Comparison of ENCODE assay signal across 1 cellular context in the genomic region with DNA sequence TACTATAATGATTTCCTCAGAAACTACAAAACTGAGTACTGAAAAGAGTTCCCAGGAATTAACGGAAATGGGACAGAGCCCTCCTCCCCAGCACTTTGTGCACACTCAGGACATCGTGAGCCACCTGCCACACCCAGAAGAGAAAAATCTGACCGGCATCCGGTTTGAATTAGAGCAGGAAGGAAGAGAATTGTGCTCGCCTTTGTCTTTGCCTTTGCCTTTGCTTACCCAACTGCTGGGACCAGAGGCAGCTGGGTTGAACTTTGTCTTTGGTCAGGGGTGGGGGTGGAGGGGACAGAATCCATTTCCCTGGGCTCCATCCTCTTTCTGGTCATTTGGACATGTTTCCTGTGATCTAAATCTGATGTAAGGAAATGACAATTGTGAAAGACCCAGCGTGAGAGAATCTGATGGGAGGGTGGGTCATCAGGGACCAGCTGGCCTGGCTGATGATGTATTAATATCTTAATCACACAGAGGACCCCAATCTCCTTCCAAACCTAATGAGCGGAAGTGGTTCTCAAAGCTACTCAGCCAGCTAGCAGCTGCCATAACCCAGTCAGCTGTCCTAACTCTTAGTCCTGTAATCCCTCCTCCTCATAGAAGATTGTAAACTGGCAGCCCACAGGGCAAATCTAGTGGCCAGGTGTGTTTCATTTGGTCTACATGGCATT.
TF ChIP-seq lines count a peak whose summit lies in the region.

No MANE protein-coding gene starts in this region.

TF ChIP-seq in HepG2, 621 proteins besides CTCF, POLR2A, EP300 and RAD21 (continued from another document and continues in another):
- TF ChIP-seq ZKSCAN5 (CRISPR knock-in tag; IDR thresholded peaks at IDR 0.05): no peak
- no peak for TF ChIP-seq PRPF4 (IDR thresholded peaks at IDR 0.05; ENCODE audit: low read depth, low read length, poor library complexity, severe bottlenecking)
- no peak for TF ChIP-seq SSRP1 (CRISPR knock-in tag; IDR thresholded peaks at IDR 0.05)
- TF ChIP-seq ZNF160 (CRISPR knock-in tag; IDR thresholded peaks at IDR 0.05): no peak
- TF ChIP-seq FOXO1 (CRISPR knock-in tag; IDR thresholded peaks at IDR 0.05): no peak; the same call in 1 of the 2 replicates
- TF ChIP-seq, protein P1, sequence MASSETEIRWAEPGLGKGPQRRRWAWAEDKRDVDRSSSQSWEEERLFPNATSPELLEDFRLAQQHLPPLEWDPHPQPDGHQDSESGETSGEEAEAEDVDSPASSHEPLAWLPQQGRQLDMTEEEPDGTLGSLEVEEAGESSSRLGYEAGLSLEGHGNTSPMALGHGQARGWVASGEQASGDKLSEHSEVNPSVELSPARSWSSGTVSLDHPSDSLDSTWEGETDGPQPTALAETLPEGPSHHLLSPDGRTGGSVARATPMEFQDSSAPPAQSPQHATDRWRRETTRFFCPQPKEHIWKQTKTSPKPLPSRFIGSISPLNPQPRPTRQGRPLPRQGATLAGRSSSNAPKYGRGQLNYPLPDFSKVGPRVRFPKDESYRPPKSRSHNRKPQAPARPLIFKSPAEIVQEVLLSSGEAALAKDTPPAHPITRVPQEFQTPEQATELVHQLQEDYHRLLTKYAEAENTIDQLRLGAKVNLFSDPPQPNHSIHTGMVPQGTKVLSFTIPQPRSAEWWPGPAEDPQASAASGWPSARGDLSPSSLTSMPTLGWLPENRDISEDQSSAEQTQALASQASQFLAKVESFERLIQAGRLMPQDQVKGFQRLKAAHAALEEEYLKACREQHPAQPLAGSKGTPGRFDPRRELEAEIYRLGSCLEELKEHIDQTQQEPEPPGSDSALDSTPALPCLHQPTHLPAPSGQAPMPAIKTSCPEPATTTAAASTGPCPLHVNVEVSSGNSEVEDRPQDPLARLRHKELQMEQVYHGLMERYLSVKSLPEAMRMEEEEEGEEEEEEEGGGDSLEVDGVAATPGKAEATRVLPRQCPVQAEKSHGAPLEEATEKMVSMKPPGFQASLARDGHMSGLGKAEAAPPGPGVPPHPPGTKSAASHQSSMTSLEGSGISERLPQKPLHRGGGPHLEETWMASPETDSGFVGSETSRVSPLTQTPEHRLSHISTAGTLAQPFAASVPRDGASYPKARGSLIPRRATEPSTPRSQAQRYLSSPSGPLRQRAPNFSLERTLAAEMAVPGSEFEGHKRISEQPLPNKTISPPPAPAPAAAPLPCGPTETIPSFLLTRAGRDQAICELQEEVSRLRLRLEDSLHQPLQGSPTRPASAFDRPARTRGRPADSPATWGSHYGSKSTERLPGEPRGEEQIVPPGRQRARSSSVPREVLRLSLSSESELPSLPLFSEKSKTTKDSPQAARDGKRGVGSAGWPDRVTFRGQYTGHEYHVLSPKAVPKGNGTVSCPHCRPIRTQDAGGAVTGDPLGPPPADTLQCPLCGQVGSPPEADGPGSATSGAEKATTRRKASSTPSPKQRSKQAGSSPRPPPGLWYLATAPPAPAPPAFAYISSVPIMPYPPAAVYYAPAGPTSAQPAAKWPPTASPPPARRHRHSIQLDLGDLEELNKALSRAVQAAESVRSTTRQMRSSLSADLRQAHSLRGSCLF (CRISPR knock-in tag; IDR thresholded peaks at IDR 0.05; ENCODE audit: borderline replicate concordance): no peak
- TF ChIP-seq ARNTL (CRISPR knock-in tag; IDR thresholded peaks at IDR 0.05): peak; percentile 63; the same call in 1 of the 2 replicates
- TF ChIP-seq, protein P2, sequence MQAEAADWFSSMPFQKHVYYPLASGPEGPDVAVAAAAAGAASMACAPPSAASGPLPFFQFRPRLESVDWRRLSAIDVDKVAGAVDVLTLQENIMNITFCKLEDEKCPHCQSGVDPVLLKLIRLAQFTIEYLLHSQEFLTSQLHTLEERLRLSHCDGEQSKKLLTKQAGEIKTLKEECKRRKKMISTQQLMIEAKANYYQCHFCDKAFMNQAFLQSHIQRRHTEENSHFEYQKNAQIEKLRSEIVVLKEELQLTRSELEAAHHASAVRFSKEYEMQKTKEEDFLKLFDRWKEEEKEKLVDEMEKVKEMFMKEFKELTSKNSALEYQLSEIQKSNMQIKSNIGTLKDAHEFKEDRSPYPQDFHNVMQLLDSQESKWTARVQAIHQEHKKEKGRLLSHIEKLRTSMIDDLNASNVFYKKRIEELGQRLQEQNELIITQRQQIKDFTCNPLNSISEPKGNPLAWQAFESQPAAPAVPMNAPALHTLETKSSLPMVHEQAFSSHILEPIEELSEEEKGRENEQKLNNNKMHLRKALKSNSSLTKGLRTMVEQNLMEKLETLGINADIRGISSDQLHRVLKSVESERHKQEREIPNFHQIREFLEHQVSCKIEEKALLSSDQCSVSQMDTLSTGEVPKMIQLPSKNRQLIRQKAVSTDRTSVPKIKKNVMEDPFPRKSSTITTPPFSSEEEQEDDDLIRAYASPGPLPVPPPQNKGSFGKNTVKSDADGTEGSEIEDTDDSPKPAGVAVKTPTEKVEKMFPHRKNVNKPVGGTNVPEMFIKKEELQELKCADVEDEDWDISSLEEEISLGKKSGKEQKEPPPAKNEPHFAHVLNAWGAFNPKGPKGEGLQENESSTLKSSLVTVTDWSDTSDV (CRISPR knock-in tag; IDR thresholded peaks at IDR 0.05): no peak
- TF ChIP-seq, protein P3, sequence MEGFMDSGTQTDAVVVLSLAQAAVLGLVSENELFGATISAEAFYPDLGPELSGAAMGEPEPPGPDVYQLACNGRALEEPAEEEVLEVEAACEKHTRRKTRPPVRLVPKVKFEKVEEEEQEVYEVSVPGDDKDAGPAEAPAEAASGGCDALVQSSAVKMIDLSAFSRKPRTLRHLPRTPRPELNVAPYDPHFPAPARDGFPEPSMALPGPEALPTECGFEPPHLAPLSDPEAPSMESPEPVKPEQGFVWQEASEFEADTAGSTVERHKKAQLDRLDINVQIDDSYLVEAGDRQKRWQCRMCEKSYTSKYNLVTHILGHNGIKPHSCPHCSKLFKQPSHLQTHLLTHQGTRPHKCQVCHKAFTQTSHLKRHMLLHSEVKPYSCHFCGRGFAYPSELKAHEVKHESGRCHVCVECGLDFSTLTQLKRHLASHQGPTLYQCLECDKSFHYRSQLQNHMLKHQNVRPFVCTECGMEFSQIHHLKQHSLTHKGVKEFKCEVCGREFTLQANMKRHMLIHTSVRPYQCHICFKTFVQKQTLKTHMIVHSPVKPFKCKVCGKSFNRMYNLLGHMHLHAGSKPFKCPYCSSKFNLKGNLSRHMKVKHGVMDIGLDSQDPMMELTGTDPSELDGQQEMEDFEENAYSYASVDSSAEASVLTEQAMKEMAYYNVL (CRISPR knock-in tag; IDR thresholded peaks at IDR 0.05; ENCODE audit: borderline replicate concordance): peak; percentile 96; the same call in 1 of the 2 replicates
- peak; percentile 61 for TF ChIP-seq GATAD2A (CRISPR knock-in tag; IDR thresholded peaks at IDR 0.05)
- TF ChIP-seq, protein P4, sequence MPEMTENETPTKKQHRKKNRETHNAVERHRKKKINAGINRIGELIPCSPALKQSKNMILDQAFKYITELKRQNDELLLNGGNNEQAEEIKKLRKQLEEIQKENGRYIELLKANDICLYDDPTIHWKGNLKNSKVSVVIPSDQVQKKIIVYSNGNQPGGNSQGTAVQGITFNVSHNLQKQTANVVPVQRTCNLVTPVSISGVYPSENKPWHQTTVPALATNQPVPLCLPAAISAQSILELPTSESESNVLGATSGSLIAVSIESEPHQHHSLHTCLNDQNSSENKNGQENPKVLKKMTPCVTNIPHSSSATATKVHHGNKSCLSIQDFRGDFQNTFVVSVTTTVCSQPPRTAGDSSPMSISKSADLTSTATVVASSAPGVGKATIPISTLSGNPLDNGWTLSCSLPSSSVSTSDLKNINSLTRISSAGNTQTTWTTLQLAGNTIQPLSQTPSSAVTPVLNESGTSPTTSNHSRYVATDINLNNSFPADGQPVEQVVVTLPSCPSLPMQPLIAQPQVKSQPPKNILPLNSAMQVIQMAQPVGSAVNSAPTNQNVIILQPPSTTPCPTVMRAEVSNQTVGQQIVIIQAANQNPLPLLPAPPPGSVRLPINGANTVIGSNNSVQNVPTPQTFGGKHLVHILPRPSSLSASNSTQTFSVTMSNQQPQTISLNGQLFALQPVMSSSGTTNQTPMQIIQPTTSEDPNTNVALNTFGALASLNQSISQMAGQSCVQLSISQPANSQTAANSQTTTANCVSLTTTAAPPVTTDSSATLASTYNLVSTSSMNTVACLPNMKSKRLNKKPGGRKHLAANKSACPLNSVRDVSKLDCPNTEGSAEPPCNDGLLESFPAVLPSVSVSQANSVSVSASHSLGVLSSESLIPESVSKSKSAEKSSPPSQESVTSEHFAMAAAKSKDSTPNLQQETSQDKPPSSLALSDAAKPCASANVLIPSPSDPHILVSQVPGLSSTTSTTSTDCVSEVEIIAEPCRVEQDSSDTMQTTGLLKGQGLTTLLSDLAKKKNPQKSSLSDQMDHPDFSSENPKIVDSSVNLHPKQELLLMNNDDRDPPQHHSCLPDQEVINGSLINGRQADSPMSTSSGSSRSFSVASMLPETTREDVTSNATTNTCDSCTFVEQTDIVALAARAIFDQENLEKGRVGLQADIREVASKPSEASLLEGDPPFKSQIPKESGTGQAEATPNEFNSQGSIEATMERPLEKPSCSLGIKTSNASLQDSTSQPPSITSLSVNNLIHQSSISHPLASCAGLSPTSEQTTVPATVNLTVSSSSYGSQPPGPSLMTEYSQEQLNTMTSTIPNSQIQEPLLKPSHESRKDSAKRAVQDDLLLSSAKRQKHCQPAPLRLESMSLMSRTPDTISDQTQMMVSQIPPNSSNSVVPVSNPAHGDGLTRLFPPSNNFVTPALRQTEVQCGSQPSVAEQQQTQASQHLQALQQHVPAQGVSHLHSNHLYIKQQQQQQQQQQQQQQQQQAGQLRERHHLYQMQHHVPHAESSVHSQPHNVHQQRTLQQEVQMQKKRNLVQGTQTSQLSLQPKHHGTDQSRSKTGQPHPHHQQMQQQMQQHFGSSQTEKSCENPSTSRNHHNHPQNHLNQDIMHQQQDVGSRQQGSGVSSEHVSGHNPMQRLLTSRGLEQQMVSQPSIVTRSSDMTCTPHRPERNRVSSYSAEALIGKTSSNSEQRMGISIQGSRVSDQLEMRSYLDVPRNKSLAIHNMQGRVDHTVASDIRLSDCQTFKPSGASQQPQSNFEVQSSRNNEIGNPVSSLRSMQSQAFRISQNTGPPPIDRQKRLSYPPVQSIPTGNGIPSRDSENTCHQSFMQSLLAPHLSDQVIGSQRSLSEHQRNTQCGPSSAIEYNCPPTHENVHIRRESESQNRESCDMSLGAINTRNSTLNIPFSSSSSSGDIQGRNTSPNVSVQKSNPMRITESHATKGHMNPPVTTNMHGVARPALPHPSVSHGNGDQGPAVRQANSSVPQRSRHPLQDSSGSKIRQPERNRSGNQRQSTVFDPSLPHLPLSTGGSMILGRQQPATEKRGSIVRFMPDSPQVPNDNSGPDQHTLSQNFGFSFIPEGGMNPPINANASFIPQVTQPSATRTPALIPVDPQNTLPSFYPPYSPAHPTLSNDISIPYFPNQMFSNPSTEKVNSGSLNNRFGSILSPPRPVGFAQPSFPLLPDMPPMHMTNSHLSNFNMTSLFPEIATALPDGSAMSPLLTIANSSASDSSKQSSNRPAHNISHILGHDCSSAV (CRISPR knock-in tag; IDR thresholded peaks at IDR 0.05; ENCODE audit: borderline replicate concordance): no peak
- no peak for TF ChIP-seq SMAD3 (CRISPR knock-in tag; IDR thresholded peaks at IDR 0.05)
- TF ChIP-seq NFKBIZ (CRISPR knock-in tag; IDR thresholded peaks at IDR 0.05): no peak
- no peak for TF ChIP-seq ZNF724P (CRISPR knock-in tag; IDR thresholded peaks at IDR 0.05; ENCODE audit: borderline replicate concordance)
- no peak for TF ChIP-seq KDM2A (CRISPR knock-in tag; IDR thresholded peaks at IDR 0.05; ENCODE audit: borderline replicate concordance, low read depth)
- TF ChIP-seq ONECUT2 (CRISPR knock-in tag; IDR thresholded peaks at IDR 0.05): no peak
- TF ChIP-seq POLR2G (IDR thresholded peaks at IDR 0.05; ENCODE audit: low read depth, low read length): peak; percentile 50
- TF ChIP-seq JUNB (CRISPR knock-in tag; IDR thresholded peaks at IDR 0.05; ENCODE audit: borderline replicate concordance): no peak
- TF ChIP-seq, protein P5, sequence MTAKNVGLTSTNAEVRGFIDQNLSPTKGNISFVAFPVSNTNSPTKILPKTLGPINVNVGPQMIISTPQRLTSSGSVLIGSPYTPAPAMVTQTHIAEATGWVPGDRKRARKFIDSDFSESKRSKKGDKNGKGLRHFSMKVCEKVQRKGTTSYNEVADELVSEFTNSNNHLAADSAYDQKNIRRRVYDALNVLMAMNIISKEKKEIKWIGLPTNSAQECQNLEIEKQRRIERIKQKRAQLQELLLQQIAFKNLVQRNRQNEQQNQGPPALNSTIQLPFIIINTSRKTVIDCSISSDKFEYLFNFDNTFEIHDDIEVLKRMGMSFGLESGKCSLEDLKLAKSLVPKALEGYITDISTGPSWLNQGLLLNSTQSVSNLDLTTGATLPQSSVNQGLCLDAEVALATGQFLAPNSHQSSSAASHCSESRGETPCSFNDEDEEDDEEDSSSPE (CRISPR knock-in tag; IDR thresholded peaks at IDR 0.05): no peak
- TF ChIP-seq SOX13 (IDR thresholded peaks at IDR 0.05): peak; percentile 70
- TF ChIP-seq SOX13 (CRISPR knock-in tag; conservative IDR thresholded peaks at IDR 0.05 in 1 of 2, IDR thresholded peaks at IDR 0.05 in 1 of 2): peak in 1 of 2 experiments; percentile 88; a peak in 2 of 4 replicates
- TF ChIP-seq ISL2 (CRISPR knock-in tag; IDR thresholded peaks at IDR 0.05): peak; percentile 14; the same call in 1 of the 2 replicates
- no peak for TF ChIP-seq NFKB2 (CRISPR knock-in tag; IDR thresholded peaks at IDR 0.05; ENCODE audit: borderline replicate concordance)
- no peak; the same call in 1 of the 2 replicates for TF ChIP-seq HMG20B (CRISPR knock-in tag; conservative IDR thresholded peaks at IDR 0.05)
- TF ChIP-seq NKX3-1 (CRISPR knock-in tag; IDR thresholded peaks at IDR 0.05): no peak
- TF ChIP-seq ZNF333 (CRISPR knock-in tag; IDR thresholded peaks at IDR 0.05; ENCODE audit: borderline replicate concordance): no peak
- 0 out of 2 replicates have a peak, but pooled peaks have one; percentile 12 for TF ChIP-seq ARNT2 (CRISPR knock-in tag; IDR thresholded peaks at IDR 0.05; ENCODE audit: low read depth)
- no peak for TF ChIP-seq MTF2 (CRISPR knock-in tag; IDR thresholded peaks at IDR 0.05; ENCODE audit: borderline replicate concordance)
- no peak for TF ChIP-seq SCMH1 (CRISPR knock-in tag; IDR thresholded peaks at IDR 0.05; ENCODE audit: borderline replicate concordance)
- TF ChIP-seq NCOR1 (IDR thresholded peaks at IDR 0.05; ENCODE audit: borderline replicate concordance, low read length): peak; percentile 68; the same call in 1 of the 2 replicates
- TF ChIP-seq, protein P6, sequence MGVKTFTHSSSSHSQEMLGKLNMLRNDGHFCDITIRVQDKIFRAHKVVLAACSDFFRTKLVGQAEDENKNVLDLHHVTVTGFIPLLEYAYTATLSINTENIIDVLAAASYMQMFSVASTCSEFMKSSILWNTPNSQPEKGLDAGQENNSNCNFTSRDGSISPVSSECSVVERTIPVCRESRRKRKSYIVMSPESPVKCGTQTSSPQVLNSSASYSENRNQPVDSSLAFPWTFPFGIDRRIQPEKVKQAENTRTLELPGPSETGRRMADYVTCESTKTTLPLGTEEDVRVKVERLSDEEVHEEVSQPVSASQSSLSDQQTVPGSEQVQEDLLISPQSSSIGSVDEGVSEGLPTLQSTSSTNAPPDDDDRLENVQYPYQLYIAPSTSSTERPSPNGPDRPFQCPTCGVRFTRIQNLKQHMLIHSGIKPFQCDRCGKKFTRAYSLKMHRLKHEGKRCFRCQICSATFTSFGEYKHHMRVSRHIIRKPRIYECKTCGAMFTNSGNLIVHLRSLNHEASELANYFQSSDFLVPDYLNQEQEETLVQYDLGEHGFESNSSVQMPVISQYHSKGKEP (CRISPR knock-in tag; IDR thresholded peaks at IDR 0.05): no peak
- no peak for TF ChIP-seq AGO1 (IDR thresholded peaks at IDR 0.05; ENCODE audit: low read depth, low read length, poor library complexity, severe bottlenecking)
